Comparison of ENCODE assay signal across 10 cellular contexts in the genomic region with DNA sequence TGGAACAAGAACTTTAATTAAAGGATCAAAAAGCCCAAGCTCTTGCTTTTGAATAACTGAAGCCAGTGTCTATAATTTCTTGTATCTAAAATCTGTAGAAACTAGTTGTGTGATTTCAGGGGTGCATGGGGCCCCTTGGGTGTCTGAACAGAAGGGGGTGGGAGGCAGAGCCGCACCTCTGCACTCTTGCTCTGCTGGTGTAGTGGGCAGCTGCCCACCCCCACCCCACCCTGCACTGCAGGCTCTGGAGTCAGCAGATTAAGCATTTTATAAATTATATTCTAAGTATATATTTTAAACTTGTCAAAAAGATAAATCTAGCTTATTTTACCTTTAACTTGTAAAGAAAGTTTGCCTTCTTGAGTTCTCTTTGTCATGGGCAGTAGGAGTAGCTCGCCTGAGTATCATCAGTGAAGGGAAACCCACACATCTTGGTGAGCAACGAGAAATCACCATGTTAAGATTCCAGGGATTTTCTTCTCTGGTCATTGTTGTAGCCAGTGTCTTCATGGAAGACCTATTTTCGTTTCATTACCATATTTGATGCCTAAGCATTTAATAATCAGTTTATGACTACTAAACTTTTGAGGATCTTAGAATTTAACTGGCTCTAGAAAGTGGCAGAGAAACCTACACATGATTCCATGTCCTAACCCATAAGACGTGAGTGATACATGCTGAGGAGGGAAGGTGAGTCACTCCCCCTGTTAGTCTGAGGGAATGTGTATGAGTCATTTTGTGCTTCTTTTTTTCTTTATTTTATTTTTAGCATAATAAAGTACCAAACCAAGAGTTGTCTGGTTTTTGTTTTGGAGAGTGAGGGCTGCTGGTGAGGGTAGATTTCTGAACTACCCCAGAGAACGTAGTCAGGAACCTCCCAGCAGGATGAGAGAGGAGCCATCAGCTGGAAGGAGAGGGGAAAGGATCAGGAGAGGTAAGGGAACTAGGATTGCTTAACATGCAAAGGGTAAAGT. TPM values are rescaled to one million over a fixed set of nuclear protein-coding genes. Genes with fewer than 3 reads are reported as not detected.
DNase-seq lines count a peak whose midpoint lies in the region; ATAC-seq and TF ChIP-seq lines count a peak whose summit lies in the region.
"Had no signal": no experiment of that assay in that cellular context is flagged by ENCODE, and none has a peak within 500 bp of the region (broad histone marks: within the 10 kb centered on the region; RNA-seq: fewer than 3 reads in every experiment).

No MANE protein-coding gene starts in this region.

- H3K9ac ChIP-seq in smooth muscle cell (ENCODE audit: low read depth), result peak overlapping the region; percentile 58
- H3K9ac ChIP-seq: parathyroid adenoma had no signal

- CTCF ChIA-PET in HEK293 (lab: Yijun Ruan, JAX), result interaction anchor here (0.5 to 0.6 kb wide), 2 partner anchors 438 to 549 kb away, joined by 3 read pairs; no protein-coding TSS in a partner anchor

- H3K27me3 ChIP-seq in smooth muscle cell (ENCODE audit: low read depth), result no peaks in the 10 kb centered on the region

- no peaks in the 10 kb centered on the region for H3K9me3 ChIP-seq in HEK293 (ENCODE audit: control insufficient read depth, insufficient read depth, low read depth, low read length)
- H3K9me3 ChIP-seq in smooth muscle cell (replicated peaks; ENCODE audit: low read depth), result no peaks in the 10 kb centered on the region

- H3K4me1 ChIP-seq in HEK293 (ENCODE audit: control insufficient read depth, insufficient read depth, low read length), result 0 out of 2 replicates have a peak, but pooled peaks cover 2% of the 10 kb centered on the region
- H3K4me1 ChIP-seq in smooth muscle cell (ENCODE audit: low read depth), result peaks cover 9% of the 10 kb centered on the region
- H3K4me1 ChIP-seq: parathyroid adenoma had no signal

- no peaks in the 10 kb centered on the region for H4K20me1 ChIP-seq in smooth muscle cell (ENCODE audit: low read depth)

- TF ChIP-seq CTCF in HEK293 (tag by site-specific recombination; IDR thresholded peaks at IDR 0.05) (no peak), choroid plexus epithelial cell (conservative IDR thresholded peaks at IDR 0.05; ENCODE audit: low read depth, low read length) (no peak), smooth muscle cell (IDR thresholded peaks at IDR 0.05; ENCODE audit: borderline replicate concordance, insufficient read depth, poor library complexity, severe bottlenecking) (no peak)

- peak overlapping the region; percentile 16 for H2AFZ ChIP-seq in smooth muscle cell (ENCODE audit: low read depth)
- H2AFZ ChIP-seq: parathyroid adenoma had no signal

- H3K27ac ChIP-seq in HEK293 (ENCODE audit: extremely low read depth, low read depth, low read length) (no peak overlapping the region), smooth muscle cell (ENCODE audit: low read depth) (peak overlapping the region; percentile 82)
- H3K27ac ChIP-seq: parathyroid adenoma, VCaP had no signal

- peak; percentile 70 for DNase-seq in NOMO-1 treated with DMSO at 0.1 percent for 48 hours (lab: John Stamatoyannopoulos, UW; ENCODE audit: unreplicated experiment)
- DNase-seq in choroid plexus epithelial cell (ENCODE audit: low read depth), result peak; percentile 93
- no peak for DNase-seq in smooth muscle cell (lab: John Stamatoyannopoulos, UW; ENCODE audit: unreplicated experiment)
- no peak for DNase-seq in effector CD8-positive, alpha-beta T cell (lab: John Stamatoyannopoulos, UW)
- DNase-seq in NCI-H2196 (lab: John Stamatoyannopoulos, UW; ENCODE audit: unreplicated experiment), result no peak
- no peak for DNase-seq in GF-D8 (lab: John Stamatoyannopoulos, UW)

- ATAC-seq in GM18499 (IDR thresholded peaks at IDR 0.05; ENCODE audit: insufficient read depth, unreplicated experiment), result peak; percentile 80

- WGBS in smooth muscle cell (ENCODE audit: low lambda C conversion rate), result 25% methylated on average over 6 of the region's 6 CpGs

- H3K4me2 ChIP-seq in smooth muscle cell, result peak overlapping the region; percentile 60

- POLR2A ChIA-PET in HEK293 (lab: Yijun Ruan, JAX), result interaction anchor here (0.7 to 2.6 kb wide), 2 partner anchors 8 to 29 kb away, joined by 3 to 6 read pairs; a partner anchor contains a TSS

- peaks cover 14% of the 10 kb centered on the region for H3F3A ChIP-seq in smooth muscle cell (ENCODE audit: low read depth)

- no peaks in the 10 kb centered on the region for H3K79me2 ChIP-seq in smooth muscle cell (ENCODE audit: low read depth)
- H3K79me2 ChIP-seq: parathyroid adenoma had no signal

- no peaks in the 10 kb centered on the region for H3K36me3 ChIP-seq in HEK293 (ENCODE audit: control insufficient read depth in 2 of 2, insufficient read depth in 1 of 2, low read length in 2 of 2)
- H3K36me3 ChIP-seq in smooth muscle cell (ENCODE audit: low read depth), result no peaks in the 10 kb centered on the region

- H3K4me3 ChIP-seq in HEK293 (ENCODE audit: low read depth, low read length) (no peak overlapping the region), choroid plexus epithelial cell (ENCODE audit: low read depth, low read length) (no peak overlapping the region), smooth muscle cell (no peak overlapping the region)

TF ChIP-seq in HEK293, 187 proteins besides CTCF, POLR2A, EP300 and RAD21 (continues in another document):
- no peak for TF ChIP-seq ZNF133 (tag by site-specific recombination; IDR thresholded peaks at IDR 0.05)
- TF ChIP-seq ZFP3 (tag by site-specific recombination; IDR thresholded peaks at IDR 0.05; ENCODE audit: low read depth), result no peak
- no peak for TF ChIP-seq ZBTB17 (tag by site-specific recombination; IDR thresholded peaks at IDR 0.05)
- TF ChIP-seq, protein P1, sequence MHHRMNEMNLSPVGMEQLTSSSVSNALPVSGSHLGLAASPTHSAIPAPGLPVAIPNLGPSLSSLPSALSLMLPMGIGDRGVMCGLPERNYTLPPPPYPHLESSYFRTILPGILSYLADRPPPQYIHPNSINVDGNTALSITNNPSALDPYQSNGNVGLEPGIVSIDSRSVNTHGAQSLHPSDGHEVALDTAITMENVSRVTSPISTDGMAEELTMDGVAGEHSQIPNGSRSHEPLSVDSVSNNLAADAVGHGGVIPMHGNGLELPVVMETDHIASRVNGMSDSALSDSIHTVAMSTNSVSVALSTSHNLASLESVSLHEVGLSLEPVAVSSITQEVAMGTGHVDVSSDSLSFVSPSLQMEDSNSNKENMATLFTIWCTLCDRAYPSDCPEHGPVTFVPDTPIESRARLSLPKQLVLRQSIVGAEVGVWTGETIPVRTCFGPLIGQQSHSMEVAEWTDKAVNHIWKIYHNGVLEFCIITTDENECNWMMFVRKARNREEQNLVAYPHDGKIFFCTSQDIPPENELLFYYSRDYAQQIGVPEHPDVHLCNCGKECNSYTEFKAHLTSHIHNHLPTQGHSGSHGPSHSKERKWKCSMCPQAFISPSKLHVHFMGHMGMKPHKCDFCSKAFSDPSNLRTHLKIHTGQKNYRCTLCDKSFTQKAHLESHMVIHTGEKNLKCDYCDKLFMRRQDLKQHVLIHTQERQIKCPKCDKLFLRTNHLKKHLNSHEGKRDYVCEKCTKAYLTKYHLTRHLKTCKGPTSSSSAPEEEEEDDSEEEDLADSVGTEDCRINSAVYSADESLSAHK (tag by site-specific recombination; IDR thresholded peaks at IDR 0.05), result no peak
- no peak for TF ChIP-seq ZNF214 (tag by site-specific recombination; IDR thresholded peaks at IDR 0.05; ENCODE audit: borderline replicate concordance)
- no peak for TF ChIP-seq YY1 (tag by site-specific recombination; IDR thresholded peaks at IDR 0.05)
- TF ChIP-seq ZEB2 (tag by site-specific recombination; IDR thresholded peaks at IDR 0.05), result peak; percentile 37; the same call in 1 of the 2 replicates
- no peak for TF ChIP-seq SCRT2 (tag by site-specific recombination; IDR thresholded peaks at IDR 0.05)
- TF ChIP-seq, protein P2, sequence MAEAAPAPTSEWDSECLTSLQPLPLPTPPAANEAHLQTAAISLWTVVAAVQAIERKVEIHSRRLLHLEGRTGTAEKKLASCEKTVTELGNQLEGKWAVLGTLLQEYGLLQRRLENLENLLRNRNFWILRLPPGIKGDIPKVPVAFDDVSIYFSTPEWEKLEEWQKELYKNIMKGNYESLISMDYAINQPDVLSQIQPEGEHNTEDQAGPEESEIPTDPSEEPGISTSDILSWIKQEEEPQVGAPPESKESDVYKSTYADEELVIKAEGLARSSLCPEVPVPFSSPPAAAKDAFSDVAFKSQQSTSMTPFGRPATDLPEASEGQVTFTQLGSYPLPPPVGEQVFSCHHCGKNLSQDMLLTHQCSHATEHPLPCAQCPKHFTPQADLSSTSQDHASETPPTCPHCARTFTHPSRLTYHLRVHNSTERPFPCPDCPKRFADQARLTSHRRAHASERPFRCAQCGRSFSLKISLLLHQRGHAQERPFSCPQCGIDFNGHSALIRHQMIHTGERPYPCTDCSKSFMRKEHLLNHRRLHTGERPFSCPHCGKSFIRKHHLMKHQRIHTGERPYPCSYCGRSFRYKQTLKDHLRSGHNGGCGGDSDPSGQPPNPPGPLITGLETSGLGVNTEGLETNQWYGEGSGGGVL (tag by site-specific recombination; IDR thresholded peaks at IDR 0.05), result peak; percentile 70
- no peak for TF ChIP-seq ZBTB20 (tag by site-specific recombination; IDR thresholded peaks at IDR 0.05)
- no peak for TF ChIP-seq FEZF1 (tag by site-specific recombination; IDR thresholded peaks at IDR 0.05)
- 0 out of 2 replicates have a peak, but pooled peaks have one; percentile 20 for TF ChIP-seq SP7 (tag by site-specific recombination; IDR thresholded peaks at IDR 0.05)
- TF ChIP-seq ZNF211 (tag by site-specific recombination; IDR thresholded peaks at IDR 0.05; ENCODE audit: low read depth), result no peak

RNA-seq across cellular contexts. Expression of a gene that starts 7.7 kb away (rescaled TPM):
- not detected in 2 replicates for total RNA-seq in smooth muscle cell
- 0.89 TPM in 1 of 2 replicates, not detected in the other for polyA plus RNA-seq in smooth muscle cell

RNA-seq across cellular contexts. Expression of a gene that starts 35.7 kb away (rescaled TPM):
- total RNA-seq in smooth muscle cell, result 570 and 581 TPM in 2 replicates
- polyA plus RNA-seq in smooth muscle cell, result 603 and 627 TPM in 2 replicates

Comparison
In these comparisons a context has a peak if more than half of its experiments do, and no peak if none do; other contexts are left out.
1. DNase-seq: peak in NOMO-1 treated with DMSO at 0.1 percent for 48 hours (single experiment) and choroid plexus epithelial cell (single experiment); none in smooth muscle cell (single experiment), effector CD8-positive, alpha-beta T cell (single experiment), NCI-H2196 (single experiment) and GF-D8 (single experiment).